ENCODE assay signal across 13 cellular contexts in genomic region chr21:17427831-17428483, GRCh38.
DNase-seq lines count a peak whose midpoint lies in the region; ATAC-seq and TF ChIP-seq lines count a peak whose summit lies in the region.
"Had no signal": no experiment of that assay in that cellular context is flagged by ENCODE, and none has a peak within 500 bp of the region (broad histone marks: within the 10 kb centered on the region; RNA-seq: fewer than 3 reads in every experiment).

No MANE protein-coding gene starts in this region.

- H3K9ac ChIP-seq in endodermal cell (ENCODE audit: extremely low read depth, low read length, poor library complexity, severe bottlenecking): no peak overlapping the region

- H3K4me3 Mint-ChIP-seq in endodermal cell: no peak overlapping the region
- H3K4me3 Mint-ChIP-seq: naive thymus-derived CD4-positive, alpha-beta T cell; stimulated activated naive B cell treated with anti-CD40 and anti-IgM and Interleukin-4, amounts not matched to agents 10 μg/mL and 1 μg/mL and 100 μg/mL, for 72 hours had no signal

- H3K36me3 ChIP-seq in left ventricle myocardium inferior (no peaks in the 10 kb centered on the region), endodermal cell (ENCODE audit: control insufficient read depth, insufficient read depth, low read length) (no peaks in the 10 kb centered on the region), tibial artery (no peaks in the 10 kb centered on the region)

- DNase-seq in foreskin keratinocyte (no peak), left ventricle myocardium inferior (no peak), endodermal cell (no peak), left ventricle myocardium superior (no peak), tibial artery (no peak)
- DNase-seq: DMS 273 treated with DMSO at 0.1 percent for 48 hours; naive thymus-derived CD4-positive, alpha-beta T cell; NCI-H510A; stimulated activated naive B cell treated with anti-CD40 and anti-IgM and Interleukin-4, amounts not matched to agents 10 μg/mL and 1 μg/mL and 100 μg/mL, for 72 hours had no signal

- no peak overlapping the region for H3K27ac ChIP-seq in foreskin keratinocyte
- no peak overlapping the region for H3K27ac ChIP-seq in left ventricle myocardium inferior (replicated peaks)
- no peak overlapping the region for H3K27ac ChIP-seq in endodermal cell (ENCODE audit: low read depth, low read length)
- no peak overlapping the region for H3K27ac ChIP-seq in tibial artery
- H3K27ac ChIP-seq: SK-N-MC had no signal

- H3K4me3 ChIP-seq in left ventricle myocardium inferior: no peak overlapping the region
- H3K4me3 ChIP-seq in endodermal cell (ENCODE audit: low read length): no peak overlapping the region
- H3K4me3 ChIP-seq in tibial artery: no peak overlapping the region
- H3K4me3 ChIP-seq: SK-N-MC had no signal

- H3K27ac Mint-ChIP-seq in endodermal cell: no peak overlapping the region
- H3K27ac Mint-ChIP-seq: naive thymus-derived CD4-positive, alpha-beta T cell; stimulated activated naive B cell treated with anti-CD40 and anti-IgM and Interleukin-4, amounts not matched to agents 10 μg/mL and 1 μg/mL and 100 μg/mL, for 72 hours had no signal

- H3K27me3 ChIP-seq in foreskin keratinocyte (no peaks in the 10 kb centered on the region), left ventricle myocardium inferior (ENCODE audit: low read depth) (no peaks in the 10 kb centered on the region), endodermal cell (ENCODE audit: control insufficient read depth, insufficient read depth, low read length, poor library complexity, severe bottlenecking) (no peaks in the 10 kb centered on the region), tibial artery (no peaks in the 10 kb centered on the region)

- H3K9me3 Mint-ChIP-seq in endodermal cell: peaks cover 7% of the 10 kb centered on the region

- H3K27me3 Mint-ChIP-seq in endodermal cell (ENCODE audit: insufficient read depth): peaks cover 2% of the 10 kb centered on the region

- TF ChIP-seq CTCF in foreskin keratinocyte (conservative IDR thresholded peaks at IDR 0.05): no peak
- TF ChIP-seq CTCF in left ventricle myocardium inferior (IDR thresholded peaks at IDR 0.05; ENCODE audit: borderline replicate concordance): no peak
- no peak for TF ChIP-seq CTCF in endodermal cell (conservative IDR thresholded peaks at IDR 0.05)
- no peak for TF ChIP-seq CTCF in tibial artery (IDR thresholded peaks at IDR 0.05)

- 80 to 86% methylated on average over 8 to 10 of the region's 10 CpGs for WGBS in endodermal cell (ENCODE audit: insufficient coverage in 1 of 2, insufficient read length in 1 of 2), 2 experiments

- no peaks in the 10 kb centered on the region for H3K4me1 ChIP-seq in foreskin keratinocyte
- no peaks in the 10 kb centered on the region for H3K4me1 ChIP-seq in left ventricle myocardium inferior
- H3K4me1 ChIP-seq in endodermal cell (ENCODE audit: control insufficient read depth, insufficient read depth, low read length): no peaks in the 10 kb centered on the region
- no peaks in the 10 kb centered on the region for H3K4me1 ChIP-seq in tibial artery

- ATAC-seq in GM18858 (IDR thresholded peaks at IDR 0.05; ENCODE audit: unreplicated experiment) (peak; percentile 90), GM21576 (IDR thresholded peaks at IDR 0.05; ENCODE audit: unreplicated experiment) (peak; percentile 86), HG03135 (IDR thresholded peaks at IDR 0.05; ENCODE audit: unreplicated experiment) (peak; percentile 88), foreskin keratinocyte (peak; percentile 50), left ventricle myocardium superior (no peak)
- ATAC-seq: naive thymus-derived CD4-positive, alpha-beta T cell had no signal

- no peaks in the 10 kb centered on the region for H3K36me3 Mint-ChIP-seq in endodermal cell (ENCODE audit: low read depth)
- H3K36me3 Mint-ChIP-seq: naive thymus-derived CD4-positive, alpha-beta T cell had no signal

- H3K9me3 ChIP-seq in left ventricle myocardium inferior (replicated peaks): no peaks in the 10 kb centered on the region
- no peaks in the 10 kb centered on the region for H3K9me3 ChIP-seq in endodermal cell (ENCODE audit: control insufficient read depth, low read length)
- no peaks in the 10 kb centered on the region for H3K9me3 ChIP-seq in tibial artery

- intact Hi-C loops in left ventricle myocardium inferior (cut with micrococcal nuclease) (no loop called here), left ventricle myocardium superior (cut with micrococcal nuclease) (no loop called here), tibial artery (cut with DNase I; ENCODE audit: low total_unique reads) (no loop called here)

- peaks cover 6% of the 10 kb centered on the region for H3K4me1 Mint-ChIP-seq in endodermal cell
- H3K4me1 Mint-ChIP-seq: naive thymus-derived CD4-positive, alpha-beta T cell had no signal
